Comparison of ENCODE assay signal across 23 cellular contexts in the genomic region with DNA sequence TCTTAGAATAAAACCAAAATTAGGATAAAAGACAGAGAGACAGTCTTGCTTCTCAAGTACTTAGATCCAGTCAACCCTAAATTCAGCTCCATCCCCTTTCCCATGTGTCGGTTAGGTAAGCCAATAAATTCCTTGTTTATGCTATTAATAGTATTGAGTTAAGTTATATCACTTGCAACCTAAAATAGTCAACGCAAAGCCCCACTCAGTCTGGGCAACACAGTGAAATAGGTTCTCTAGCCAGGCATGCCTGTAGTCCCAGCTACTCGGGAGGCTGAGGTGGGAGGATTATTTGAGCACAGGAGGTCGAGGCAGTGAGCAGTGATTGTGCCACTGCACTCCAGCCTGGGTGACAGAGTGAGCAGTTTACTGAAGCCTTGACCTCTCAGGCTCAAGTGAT.
"Had no signal": no experiment of that assay in that cellular context is flagged by ENCODE, and none has a peak within 500 bp of the region (broad histone marks: within the 10 kb centered on the region; RNA-seq: fewer than 3 reads in every experiment).

No MANE protein-coding gene starts in this region.

- H3K27ac ChIP-seq: hepatocyte, lower lobe of right lung, ovary, spleen, suprapubic skin, thoracic aorta, tibial artery, upper lobe of right lung had no signal

- H3K4me3 Mint-ChIP-seq: naive B cell; natural killer cell; stimulated activated effector memory CD8-positive, alpha-beta T cell treated with anti-CD3 and anti-CD28 coated beads, Interleukin-12 subunit alpha, Interleukin-12 subunit beta, amount 100 ng/mL, for 72 hours; stimulated activated naive CD8-positive, alpha-beta T cell treated with anti-CD3 and anti-CD28 coated beads, Interleukin-15, Interleukin-2, amounts not matched to agents 100 ng/mL and 50 ng/mL, for 24 hours had no signal

- ATAC-seq: lower lobe of right lung; natural killer cell; sciatic nerve; stimulated activated effector memory CD8-positive, alpha-beta T cell treated with anti-CD3 and anti-CD28 coated beads, Interleukin-12 subunit alpha, Interleukin-12 subunit beta, amount 100 ng/mL, for 72 hours; upper lobe of right lung had no signal

- H3K27ac Mint-ChIP-seq: naive B cell; natural killer cell; stimulated activated effector memory CD8-positive, alpha-beta T cell treated with anti-CD3 and anti-CD28 coated beads, Interleukin-12 subunit alpha, Interleukin-12 subunit beta, amount 100 ng/mL, for 72 hours; stimulated activated naive CD8-positive, alpha-beta T cell treated with anti-CD3 and anti-CD28 coated beads, Interleukin-15, Interleukin-2, amounts not matched to agents 100 ng/mL and 50 ng/mL, for 24 hours had no signal

- H3K4me1 Mint-ChIP-seq: naive B cell; natural killer cell; stimulated activated effector memory CD8-positive, alpha-beta T cell treated with anti-CD3 and anti-CD28 coated beads, Interleukin-12 subunit alpha, Interleukin-12 subunit beta, amount 100 ng/mL, for 72 hours had no signal

- H3K4me3 ChIP-seq: hepatocyte, lower lobe of right lung, ovary, spleen, suprapubic skin, thoracic aorta, tibial artery, upper lobe of right lung had no signal

- H3K27me3 ChIP-seq: hepatocyte, ovary, spleen, suprapubic skin, tibial artery, upper lobe of right lung had no signal

- H2AFZ ChIP-seq: hepatocyte had no signal

- FAIRE-seq: small intestine, urothelium cell line had no signal

- H3K79me2 ChIP-seq: hepatocyte had no signal

- H3K36me3 ChIP-seq: ovary had no signal

- H3K9me3 Mint-ChIP-seq: naive B cell; natural killer cell; stimulated activated effector memory CD8-positive, alpha-beta T cell treated with anti-CD3 and anti-CD28 coated beads, Interleukin-12 subunit alpha, Interleukin-12 subunit beta, amount 100 ng/mL, for 72 hours; stimulated activated naive CD8-positive, alpha-beta T cell treated with anti-CD3 and anti-CD28 coated beads, Interleukin-15, Interleukin-2, amounts not matched to agents 100 ng/mL and 50 ng/mL, for 24 hours had no signal

- DNase-seq: islet precursor cell; lower lobe of right lung; mammary epithelial cell; mesenchymal stem cell; naive B cell; natural killer cell; ovary; right cardiac atrium; small intestine; spleen; stimulated activated CD4-positive, alpha-beta T cell treated with anti-CD3 and anti-CD28 coated beads, Interleukin-4, amount 100 ng/mL, for 24 hours; stimulated activated naive CD4-positive, alpha-beta T cell; tibial artery; trophoblast cell; upper lobe of right lung had no signal

- H3K4me2 ChIP-seq: hepatocyte had no signal

- H3K27me3 Mint-ChIP-seq: progenitor cell of endocrine pancreas; stimulated activated naive CD8-positive, alpha-beta T cell treated with anti-CD3 and anti-CD28 coated beads, Interleukin-15, Interleukin-2, amounts not matched to agents 100 ng/mL and 50 ng/mL, for 24 hours had no signal

- H3K9me3 ChIP-seq: lower lobe of right lung, ovary, spleen, suprapubic skin, thoracic aorta, tibial artery, upper lobe of right lung had no signal

- H3K4me1 ChIP-seq: lower lobe of right lung, spleen, suprapubic skin, tibial artery, upper lobe of right lung had no signal
